In genomic region chr7:97407106-97407505, GRCh38 we compare ENCODE assay signal across 8 cellular contexts.
"Had no signal": no experiment of that assay in that cellular context is flagged by ENCODE, and none has a peak within 500 bp of the region (broad histone marks: within the 10 kb centered on the region; RNA-seq: fewer than 3 reads in every experiment).

No MANE protein-coding gene starts in this region.

- H3K4me3 ChIP-seq: GM12878 had no signal

- ATAC-seq: GM12878 had no signal

- DNase-seq: GDM1, GF-D8 had no signal

- FAIRE-seq: G401.6, GM12878, GM12891, GM12892, GM18507, GM19239 had no signal
